11 cellular contexts compared by ENCODE assay signal in genomic region chr15:93929375-93930094, GRCh38.
DNase-seq lines count a peak whose midpoint lies in the region; ATAC-seq, FAIRE-seq and TF ChIP-seq lines count a peak whose summit lies in the region.
"Had no signal": no experiment of that assay in that cellular context is flagged by ENCODE, and none has a peak within 500 bp of the region (broad histone marks: within the 10 kb centered on the region; RNA-seq: fewer than 3 reads in every experiment).

No MANE protein-coding gene starts in this region.

- H4K91ac ChIP-seq in mesenchymal stem cell (ENCODE audit: low read length), result no peak overlapping the region

- H2BK12ac ChIP-seq in mesenchymal stem cell (ENCODE audit: low read length in 2 of 2), result no peak overlapping the region

- H3K9ac ChIP-seq in HUES64 (ENCODE audit: low read depth, low read length) (no peak overlapping the region), colonic mucosa (ENCODE audit: low read depth in 2 of 2, low read length in 2 of 2) (no peak overlapping the region), mesenchymal stem cell (ENCODE audit: low read length) (peak overlapping the region; percentile 79), MM.1S (ENCODE audit: low read length) (no peak overlapping the region)

- H2BK5ac ChIP-seq in mesenchymal stem cell (ENCODE audit: low read depth, low read length, poor library complexity, severe bottlenecking), result no peak overlapping the region

- 63% methylated on average over 7 of the region's 7 CpGs for WGBS in HUES64
- 44% methylated on average over 3 of the region's 7 CpGs for WGBS in mesenchymal stem cell

- H2BK15ac ChIP-seq in mesenchymal stem cell (ENCODE audit: low read depth, poor library complexity, severe bottlenecking), result no peak overlapping the region

- TF ChIP-seq CTCF in colonic mucosa (IDR thresholded peaks at IDR 0.05) (no peak), MM.1S (IDR thresholded peaks at IDR 0.05; ENCODE audit: low read length) (no peak)

- H3K27me3 ChIP-seq in HUES64 (ENCODE audit: insufficient read depth, low read length) (no peaks in the 10 kb centered on the region), colonic mucosa (no peaks in the 10 kb centered on the region), mesenchymal stem cell (ENCODE audit: control insufficient read depth in 1 of 2, insufficient read depth in 1 of 2, low read length in 2 of 2) (no peaks in the 10 kb centered on the region), MM.1S (replicated peaks; ENCODE audit: insufficient read depth, low read length) (no peaks in the 10 kb centered on the region)

- no peak overlapping the region for H3K14ac ChIP-seq in mesenchymal stem cell (ENCODE audit: low read length in 2 of 2)

- no peak overlapping the region for H3K18ac ChIP-seq in mesenchymal stem cell (ENCODE audit: low read depth in 1 of 2, low read length in 2 of 2)

- no peak overlapping the region for H4K8ac ChIP-seq in mesenchymal stem cell (ENCODE audit: low read length)

- DNase-seq in colonic mucosa (peak; percentile 22), mesenchymal stem cell (peak; percentile 13), urothelium cell line (ENCODE audit: low spot score) (peak; percentile 61), MM.1S (no peak)
- DNase-seq in activated CD4-positive, CD25-positive, alpha-beta regulatory T cell (lab: John Stamatoyannopoulos, UW), result no peak
- DNase-seq: activated naive CD4-positive, alpha-beta T cell; NCI-H524 treated with DMSO at 0.1 percent for 48 hours had no signal

- H3K79me2 ChIP-seq in MM.1S (ENCODE audit: low read length), result no peaks in the 10 kb centered on the region

- H2AFZ ChIP-seq in mesenchymal stem cell (ENCODE audit: low read depth, low read length), result no peak overlapping the region
- no peak overlapping the region for H2AFZ ChIP-seq in MM.1S (ENCODE audit: low read length)

- H3K4me2 ChIP-seq in mesenchymal stem cell (ENCODE audit: low read length, poor library complexity, severe bottlenecking) (no peak overlapping the region), MM.1S (ENCODE audit: low read depth, low read length) (no peak overlapping the region)

- H3K27ac ChIP-seq in HUES64 (ENCODE audit: low read depth, low read length) (0 out of 2 replicates have a peak overlapping the region, but pooled peaks have one; percentile 32), colonic mucosa (no peak overlapping the region), mesenchymal stem cell (ENCODE audit: low read length, poor library complexity, severe bottlenecking) (no peak overlapping the region), MM.1S (ENCODE audit: low read length) (no peak overlapping the region)
- H3K27ac ChIP-seq: thoracic aorta had no signal

- 0 out of 2 replicates have a peak, but pooled peaks cover 4% of the 10 kb centered on the region for H3F3A ChIP-seq in MM.1S (ENCODE audit: insufficient read depth, low read length)

- no peak overlapping the region for H3K4ac ChIP-seq in mesenchymal stem cell (ENCODE audit: low read depth in 1 of 2, low read length in 2 of 2)

- H3K4me3 ChIP-seq in HUES64 (ENCODE audit: low read length) (no peak overlapping the region), colonic mucosa (no peak overlapping the region), mesenchymal stem cell (ENCODE audit: insufficient read depth in 1 of 2, low read depth in 1 of 2, low read length in 2 of 2) (peak overlapping the region in 1 of 2 experiments; percentile 50), MM.1S (ENCODE audit: low read length) (no peak overlapping the region)
- H3K4me3 ChIP-seq: thoracic aorta had no signal

- no peak for FAIRE-seq in urothelium cell line (lab: Jason Lieb, UNC)
- FAIRE-seq: TTC549 had no signal

- H2AK5ac ChIP-seq in mesenchymal stem cell (ENCODE audit: low read length, severe bottlenecking), result no peak overlapping the region

- H3K4me1 ChIP-seq in HUES64 (ENCODE audit: insufficient read depth, low read length) (peaks cover 18% of the 10 kb centered on the region), colonic mucosa (no peaks in the 10 kb centered on the region), mesenchymal stem cell (ENCODE audit: control insufficient read depth, insufficient read depth, low read depth, low read length) (no peaks in the 10 kb centered on the region), MM.1S (ENCODE audit: low read length) (peaks cover 25% of the 10 kb centered on the region)

- no peaks in the 10 kb centered on the region for H3K9me2 ChIP-seq in MM.1S (replicated peaks; ENCODE audit: insufficient read depth, low read length)

- no peaks in the 10 kb centered on the region for H4K20me1 ChIP-seq in MM.1S (ENCODE audit: insufficient read depth, low read length)

- H3K79me1 ChIP-seq in mesenchymal stem cell (replicated peaks; ENCODE audit: low read length, poor library complexity, severe bottlenecking), result no peaks in the 10 kb centered on the region

- no peak for ATAC-seq in GM19328 (IDR thresholded peaks at IDR 0.05; ENCODE audit: unreplicated experiment)

- H3K23ac ChIP-seq in mesenchymal stem cell (ENCODE audit: low read length in 2 of 2), result no peak overlapping the region

- H2BK120ac ChIP-seq in mesenchymal stem cell (ENCODE audit: low read depth, low read length), result no peak overlapping the region

- intact Hi-C loops in colonic mucosa (cut with DNase I), result no loop called here

- H3K9me3 ChIP-seq in HUES64 (ENCODE audit: insufficient read depth, low read depth, low read length), result no peaks in the 10 kb centered on the region
- H3K9me3 ChIP-seq in colonic mucosa, result no peaks in the 10 kb centered on the region
- H3K9me3 ChIP-seq in mesenchymal stem cell (ENCODE audit: control insufficient read depth, low read length), result no peaks in the 10 kb centered on the region
- no peaks in the 10 kb centered on the region for H3K9me3 ChIP-seq in MM.1S (replicated peaks; ENCODE audit: insufficient read depth, low read length)
- H3K9me3 ChIP-seq: thoracic aorta had no signal

- H3K36me3 ChIP-seq in HUES64 (ENCODE audit: insufficient read depth, low read length), result no peaks in the 10 kb centered on the region
- H3K36me3 ChIP-seq in colonic mucosa, result no peaks in the 10 kb centered on the region
- no peaks in the 10 kb centered on the region for H3K36me3 ChIP-seq in mesenchymal stem cell (ENCODE audit: control insufficient read depth in 1 of 2, insufficient read depth in 2 of 2, low read depth in 1 of 2, low read length in 2 of 2)
- H3K36me3 ChIP-seq in MM.1S (replicated peaks; ENCODE audit: insufficient read depth, low read length), result no peaks in the 10 kb centered on the region
- H3K36me3 ChIP-seq: thoracic aorta had no signal

Comparison
In these comparisons a context has a peak if more than half of its experiments do, and no peak if none do; other contexts are left out.
1. DNase-seq: peak in colonic mucosa (single experiment), mesenchymal stem cell (single experiment) and urothelium cell line (single experiment); none in activated CD4-positive, CD25-positive, alpha-beta regulatory T cell (0 of 4) and MM.1S (single experiment).